ENCODE assay signal across 9 cellular contexts in genomic region chr5:139808481-139809330, GRCh38. TPM values are rescaled to one million over a fixed set of nuclear protein-coding genes. Genes with fewer than 3 reads are reported as not detected.
DNase-seq lines count a peak whose midpoint lies in the region; ATAC-seq and TF ChIP-seq lines count a peak whose summit lies in the region.
"Had no signal": no experiment of that assay in that cellular context is flagged by ENCODE, and none has a peak within 500 bp of the region (broad histone marks: within the 10 kb centered on the region; RNA-seq: fewer than 3 reads in every experiment).

No MANE protein-coding gene starts in this region.

- H3K4me1 Mint-ChIP-seq in activated CD8-positive, alpha-beta memory T cell treated with anti-CD3 and anti-CD28 coated beads, Interleukin-2, amount 10 ng/mL, durations not matched to agents 7 days and 5 days: no peaks in the 10 kb centered on the region
- H3K4me1 Mint-ChIP-seq in T-helper 2 cell treated with Interferon-gamma antibody and Interleukin-4, amounts not matched to agents 5 μg/mL and 100 μg/mL, for 36 hours (ENCODE audit: low read depth): no peaks in the 10 kb centered on the region
- no peaks in the 10 kb centered on the region for H3K4me1 Mint-ChIP-seq in stimulated activated naive B cell treated with anti-CD40 and anti-IgM and Interleukin-4, amounts not matched to agents 10 μg/mL and 1 μg/mL and 100 μg/mL, for 72 hours

- CTCF ChIA-PET in activated CD8-positive, alpha-beta memory T cell treated with anti-CD3 and anti-CD28 coated beads, Interleukin-2, amount 10 ng/mL, durations not matched to agents 7 days and 5 days (lab: Charles Lee): no interaction called here

- H3K36me3 Mint-ChIP-seq in activated CD8-positive, alpha-beta memory T cell treated with anti-CD3 and anti-CD28 coated beads, Interleukin-2, amount 10 ng/mL, durations not matched to agents 7 days and 5 days: no peaks in the 10 kb centered on the region
- H3K36me3 Mint-ChIP-seq in T-helper 2 cell treated with Interferon-gamma antibody and Interleukin-4, amounts not matched to agents 5 μg/mL and 100 μg/mL, for 36 hours (ENCODE audit: low read depth): no peaks in the 10 kb centered on the region
- no peaks in the 10 kb centered on the region for H3K36me3 Mint-ChIP-seq in stimulated activated naive B cell treated with anti-CD40 and anti-IgM and Interleukin-4, amounts not matched to agents 10 μg/mL and 1 μg/mL and 100 μg/mL, for 72 hours

- peak in 1 of 9 donors; percentile 7 for TF ChIP-seq CTCF in heart right ventricle (IDR thresholded peaks at IDR 0.05)

- H3K27me3 ChIP-seq in heart right ventricle: peaks cover 0 to 14% (median 0%) of the 10 kb centered on the region in 7 donors
- H3K27me3 ChIP-seq: BLaER1 had no signal

- intact Hi-C loops in heart right ventricle (cut with DNase I): no loop called here

- no peak overlapping the region for H3K4me3 ChIP-seq in heart right ventricle
- H3K4me3 ChIP-seq: BLaER1 had no signal

- H3K4me3 Mint-ChIP-seq in activated CD8-positive, alpha-beta memory T cell treated with anti-CD3 and anti-CD28 coated beads, Interleukin-2, amount 10 ng/mL, durations not matched to agents 7 days and 5 days: no peak overlapping the region
- H3K4me3 Mint-ChIP-seq in T-helper 2 cell treated with Interferon-gamma antibody and Interleukin-4, amounts not matched to agents 5 μg/mL and 100 μg/mL, for 36 hours: no peak overlapping the region
- H3K4me3 Mint-ChIP-seq in stimulated activated naive B cell treated with anti-CD40 and anti-IgM and Interleukin-4, amounts not matched to agents 10 μg/mL and 1 μg/mL and 100 μg/mL, for 72 hours: no peak overlapping the region

- no peak overlapping the region for H3K27ac Mint-ChIP-seq in activated CD8-positive, alpha-beta memory T cell treated with anti-CD3 and anti-CD28 coated beads, Interleukin-2, amount 10 ng/mL, durations not matched to agents 7 days and 5 days
- H3K27ac Mint-ChIP-seq in T-helper 2 cell treated with Interferon-gamma antibody and Interleukin-4, amounts not matched to agents 5 μg/mL and 100 μg/mL, for 36 hours: no peak overlapping the region
- no peak overlapping the region for H3K27ac Mint-ChIP-seq in stimulated activated naive B cell treated with anti-CD40 and anti-IgM and Interleukin-4, amounts not matched to agents 10 μg/mL and 1 μg/mL and 100 μg/mL, for 72 hours

- H3K36me3 ChIP-seq in heart right ventricle: no peaks in the 10 kb centered on the region
- H3K36me3 ChIP-seq: BLaER1 had no signal

- H3K27me3 Mint-ChIP-seq in activated CD8-positive, alpha-beta memory T cell treated with anti-CD3 and anti-CD28 coated beads, Interleukin-2, amount 10 ng/mL, durations not matched to agents 7 days and 5 days: no peaks in the 10 kb centered on the region
- no peaks in the 10 kb centered on the region for H3K27me3 Mint-ChIP-seq in T-helper 2 cell treated with Interferon-gamma antibody and Interleukin-4, amounts not matched to agents 5 μg/mL and 100 μg/mL, for 36 hours (ENCODE audit: low read depth)
- H3K27me3 Mint-ChIP-seq in stimulated activated naive B cell treated with anti-CD40 and anti-IgM and Interleukin-4, amounts not matched to agents 10 μg/mL and 1 μg/mL and 100 μg/mL, for 72 hours: peaks cover 38 to 54% of the 10 kb centered on the region in 2 donors

- H3K9me3 Mint-ChIP-seq in activated CD8-positive, alpha-beta memory T cell treated with anti-CD3 and anti-CD28 coated beads, Interleukin-2, amount 10 ng/mL, durations not matched to agents 7 days and 5 days (ENCODE audit: low read depth): no peaks in the 10 kb centered on the region
- no peaks in the 10 kb centered on the region for H3K9me3 Mint-ChIP-seq in T-helper 2 cell treated with Interferon-gamma antibody and Interleukin-4, amounts not matched to agents 5 μg/mL and 100 μg/mL, for 36 hours
- no peaks in the 10 kb centered on the region for H3K9me3 Mint-ChIP-seq in stimulated activated naive B cell treated with anti-CD40 and anti-IgM and Interleukin-4, amounts not matched to agents 10 μg/mL and 1 μg/mL and 100 μg/mL, for 72 hours

- H3K27ac ChIP-seq in heart right ventricle: no peak overlapping the region
- H3K27ac ChIP-seq: BLaER1 had no signal

- peak; percentile 60 for DNase-seq in activated CD8-positive, alpha-beta memory T cell treated with anti-CD3 and anti-CD28 coated beads, Interleukin-2, amount 10 ng/mL, durations not matched to agents 7 days and 5 days
- DNase-seq in activated CD8-positive, alpha-beta memory T cell treated with anti-CD3 and anti-CD28 coated beads for 24 hours: no peak
- peak; percentile 21 for DNase-seq in T-helper 2 cell treated with Interferon-gamma antibody and Interleukin-4, amounts not matched to agents 5 μg/mL and 100 μg/mL, for 36 hours (ENCODE audit: low spot score)
- DNase-seq in heart right ventricle (peak; percentile 16 to 41), NCI-H2171 (lab: John Stamatoyannopoulos, UW) (no peak)
- no peak for DNase-seq in stimulated activated naive B cell treated with anti-CD40 and anti-IgM and Interleukin-4, amounts not matched to agents 10 μg/mL and 1 μg/mL and 100 μg/mL, for 72 hours

- no peaks in the 10 kb centered on the region for H3K4me1 ChIP-seq in heart right ventricle
- H3K4me1 ChIP-seq: BLaER1 had no signal

- ATAC-seq in activated CD8-positive, alpha-beta memory T cell treated with anti-CD3 and anti-CD28 coated beads, Interleukin-2, amount 10 ng/mL, durations not matched to agents 7 days and 5 days: peak; percentile 79
- peak in 5 of 8 donors; percentile 31 to 80 (median 66) for ATAC-seq in heart right ventricle
- ATAC-seq in stimulated activated naive B cell treated with anti-CD40 and anti-IgM and Interleukin-4, amounts not matched to agents 10 μg/mL and 1 μg/mL and 100 μg/mL, for 72 hours (replicated peaks): peak; percentile 55 to 73
- no peak for ATAC-seq in GM19467 (IDR thresholded peaks at IDR 0.05; ENCODE audit: unreplicated experiment)
- ATAC-seq in GM21786 (IDR thresholded peaks at IDR 0.05; ENCODE audit: unreplicated experiment): no peak

- 37 to 41% methylated on average over 19 of the region's 19 CpGs for WGBS in heart right ventricle, 2 donors

- H3K9me3 ChIP-seq in heart right ventricle: no peaks in the 10 kb centered on the region
- H3K9me3 ChIP-seq: BLaER1 had no signal

RNA-seq across cellular contexts. Expression of gene PSD2, which starts 13.1 kb away (rescaled TPM):
- total RNA-seq in activated CD8-positive, alpha-beta memory T cell treated with anti-CD3 and anti-CD28 coated beads, Interleukin-2, amount 10 ng/mL, durations not matched to agents 7 days and 5 days: not detected
- total RNA-seq in heart right ventricle: under 1 TPM in 2 of 10 donors, not detected in 8; 0.08 to 0.09 TPM
- under 1 TPM in 1 of 2 donors, not detected in 1; 0.03 TPM for polyA plus RNA-seq in heart right ventricle

Comparison
In these comparisons a context has a peak if more than half of its experiments do, and no peak if none do; other contexts are left out.
1. DNase-seq: peak in activated CD8-positive, alpha-beta memory T cell treated with anti-CD3 and anti-CD28 coated beads, Interleukin-2, amount 10 ng/mL, durations not matched to agents 7 days and 5 days (single experiment), T-helper 2 cell treated with Interferon-gamma antibody and Interleukin-4, amounts not matched to agents 5 μg/mL and 100 μg/mL, for 36 hours (single experiment) and heart right ventricle (2 of 2); none in activated CD8-positive, alpha-beta memory T cell treated with anti-CD3 and anti-CD28 coated beads for 24 hours (single experiment), stimulated activated naive B cell treated with anti-CD40 and anti-IgM and Interleukin-4, amounts not matched to agents 10 μg/mL and 1 μg/mL and 100 μg/mL, for 72 hours (single experiment) and NCI-H2171 (single experiment).
2. ATAC-seq: peak in activated CD8-positive, alpha-beta memory T cell treated with anti-CD3 and anti-CD28 coated beads, Interleukin-2, amount 10 ng/mL, durations not matched to agents 7 days and 5 days (single experiment), heart right ventricle (5 of 8) and stimulated activated naive B cell treated with anti-CD40 and anti-IgM and Interleukin-4, amounts not matched to agents 10 μg/mL and 1 μg/mL and 100 μg/mL, for 72 hours (2 of 2); none in GM19467 (single experiment) and GM21786 (single experiment).